In the genomic region with DNA sequence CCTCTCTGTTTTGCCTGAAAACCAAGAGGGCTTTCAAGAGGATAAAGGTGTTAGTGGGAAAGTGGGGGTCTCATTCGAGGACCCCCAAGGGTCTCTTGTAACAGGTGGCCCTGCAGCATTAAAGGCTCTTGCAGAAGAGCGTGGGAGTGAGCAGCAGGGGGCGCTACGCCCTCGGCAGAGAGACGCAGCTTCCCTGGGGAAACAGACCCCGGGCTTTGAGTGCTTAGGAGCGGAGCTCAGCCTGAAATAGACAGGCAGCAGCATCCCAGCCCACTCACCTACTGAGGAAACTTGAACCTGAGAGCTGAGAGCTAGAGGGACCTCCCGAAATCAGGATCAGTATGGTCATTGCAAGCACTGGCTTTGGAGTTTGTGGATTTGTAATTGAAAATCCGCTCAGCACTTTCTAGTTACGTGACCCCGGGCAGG, we compare ENCODE assay signal across 8 cellular contexts. TPM values are rescaled to one million over a fixed set of nuclear protein-coding genes. Genes with fewer than 3 reads are reported as not detected.
A peak's percentile ranks its signal among the peaks of the same experiment; 100 is the strongest.
DNase-seq lines count a peak whose midpoint lies in the region; TF ChIP-seq lines count a peak whose summit lies in the region.

No MANE protein-coding gene starts in this region.

- DNase-seq in DMS114 treated with DMSO at 0.1 percent for 48 hours (lab: John Stamatoyannopoulos, UW; ENCODE audit: unreplicated experiment), result peak; percentile 23
- peak in 1 of 2 experiments; percentile 42 for DNase-seq in PC-9
- DNase-seq in anterior cingulate cortex (lab: John Stamatoyannopoulos, UW), result peak in 41 of 58 donors; percentile 7 to 66 (median 26)
- DNase-seq in iPS DF 6.9 (ENCODE audit: low read depth, low spot score), result peak; percentile 64
- peak; percentile 67 for DNase-seq in stimulated activated CD4-positive, alpha-beta T cell treated with anti-CD3 and anti-CD28 coated beads, Interleukin-15, amount 100 ng/mL, for 24 hours
- DNase-seq in lower leg skin (ENCODE audit: low spot score in 2 of 2), result no peak
- DNase-seq in SIG-M5 treated with dmso at 0.1 percent for 504 hours (lab: John Stamatoyannopoulos, UW; ENCODE audit: unreplicated experiment), result no peak

- H3K9ac ChIP-seq in KMS-11, result no peak overlapping the region

- H3K27ac ChIP-seq in KMS-11 (no peak overlapping the region), PC-9 (no peak overlapping the region), iPS DF 6.9 (ENCODE audit: low read length) (no peak overlapping the region)

- H2AFZ ChIP-seq in KMS-11 (ENCODE audit: low read depth), result no peak overlapping the region
- H2AFZ ChIP-seq in PC-9, result no peak overlapping the region

- peaks cover 32% of the 10 kb centered on the region for H3F3A ChIP-seq in PC-9 (ENCODE audit: insufficient read depth, low read depth)

- H3K36me3 ChIP-seq in KMS-11 (ENCODE audit: insufficient read depth) (no peaks in the 10 kb centered on the region), PC-9 (ENCODE audit: low read depth) (no peaks in the 10 kb centered on the region), iPS DF 6.9 (ENCODE audit: control insufficient read depth, insufficient read depth, low read length) (no peaks in the 10 kb centered on the region)

- no peak overlapping the region for H3K4me2 ChIP-seq in KMS-11
- no peak overlapping the region for H3K4me2 ChIP-seq in PC-9

- no peak for TF ChIP-seq POLR2A in lower leg skin (IDR thresholded peaks at IDR 0.05)

- no peaks in the 10 kb centered on the region for H4K20me1 ChIP-seq in KMS-11 (ENCODE audit: insufficient read depth)
- H4K20me1 ChIP-seq in PC-9 (ENCODE audit: insufficient read depth), result no peaks in the 10 kb centered on the region

- BruUV-seq in PC-9 (replicated peaks; lab: Mats Ljungman, UMichigan), result no TSS peak

- H3K27me3 ChIP-seq in KMS-11 (ENCODE audit: insufficient read depth, low read depth) (no peaks in the 10 kb centered on the region), PC-9 (ENCODE audit: insufficient read depth, low read depth) (no peaks in the 10 kb centered on the region), iPS DF 6.9 (ENCODE audit: control insufficient read depth, insufficient read depth, low read length) (no peaks in the 10 kb centered on the region)

- intact Hi-C loops in PC-9 (cut with micrococcal nuclease; ENCODE audit: unreplicated experiment), result loop anchor here (1.0 to 5.0 kb wide), 2 partner anchors 520 to 1104 kb away; no protein-coding TSS in a partner anchor
- intact Hi-C loops in lower leg skin (cut with DNase I; ENCODE audit: low total_unique reads), result loop anchor here (5.0 kb wide), 1 partner anchor 1009 kb away; no protein-coding TSS in a partner anchor

- H3K4me3 ChIP-seq in KMS-11 (IDR thresholded peaks at IDR 0.05; ENCODE audit: insufficient read depth, low read depth, low read length), result no peak overlapping the region
- no peak overlapping the region for H3K4me3 ChIP-seq in PC-9
- H3K4me3 ChIP-seq in iPS DF 6.9 (ENCODE audit: low read length), result no peak overlapping the region
- H3K4me3 ChIP-seq in lower leg skin (ENCODE audit: low read depth, poor library complexity, severe bottlenecking), result no peak overlapping the region

- TF ChIP-seq CTCF in KMS-11 (conservative IDR thresholded peaks at IDR 0.05; ENCODE audit: low read depth, low read length) (peak; percentile 83), PC-9 (conservative IDR thresholded peaks at IDR 0.05) (peak; percentile 92), lower leg skin (IDR thresholded peaks at IDR 0.05) (peak in 1 of 3 donors; percentile 25)

- CTCF ChIA-PET in PC-9 (lab: Charles Lee), result interaction anchor here (0.6 to 0.9 kb wide), 6 partner anchors 84 to 1160 kb away, joined by 3 to 6 read pairs (median 3); no protein-coding TSS in a partner anchor

- POLR2A ChIA-PET in PC-9 (lab: Charles Lee; ENCODE audit: unreplicated experiment), result interaction anchor here (0.6 kb wide), 1 partner anchor 265 kb away, joined by 3 read pairs; no protein-coding TSS in a partner anchor

- H3K9me2 ChIP-seq in PC-9 (ENCODE audit: insufficient read depth), result no peaks in the 10 kb centered on the region

- no peaks in the 10 kb centered on the region for H3K4me1 ChIP-seq in KMS-11 (ENCODE audit: low read depth, poor library complexity, severe bottlenecking)
- peaks cover 26% of the 10 kb centered on the region for H3K4me1 ChIP-seq in PC-9 (replicated peaks; ENCODE audit: insufficient read depth)
- no peaks in the 10 kb centered on the region for H3K4me1 ChIP-seq in iPS DF 6.9 (ENCODE audit: control insufficient read depth, insufficient read depth, low read length)

- WGBS in iPS DF 6.9 (ENCODE audit: insufficient coverage, insufficient read length), result no CpG with 5 or more reads among the region's 12 CpGs
- 36 to 38% methylated on average over 12 of the region's 12 CpGs for WGBS in lower leg skin, 2 donors

- no peaks in the 10 kb centered on the region for H3K9me3 ChIP-seq in PC-9 (ENCODE audit: insufficient read depth, low read depth)
- no peaks in the 10 kb centered on the region for H3K9me3 ChIP-seq in iPS DF 6.9 (ENCODE audit: control insufficient read depth, insufficient read depth, low read length)

- H3K79me2 ChIP-seq in KMS-11 (ENCODE audit: insufficient read depth, low read depth) (no peaks in the 10 kb centered on the region), PC-9 (ENCODE audit: low read depth) (no peaks in the 10 kb centered on the region)

RNA-seq across cellular contexts. Expression of a gene that starts 25.7 kb away (rescaled TPM):
- total RNA-seq in PC-9 (2021) (1,651 and 3,001 TPM in 2 replicates), lower leg skin (1,000 to 10,000 TPM; 1,024 to 2,624 (median 1,151) TPM)

Comparison
In these comparisons a context has a peak if more than half of its experiments do, and no peak if none do; other contexts are left out.
1. DNase-seq: peak in DMS114 treated with DMSO at 0.1 percent for 48 hours (single experiment), anterior cingulate cortex (41 of 58), iPS DF 6.9 (single experiment) and stimulated activated CD4-positive, alpha-beta T cell treated with anti-CD3 and anti-CD28 coated beads, Interleukin-15, amount 100 ng/mL, for 24 hours (single experiment); none in lower leg skin (0 of 2) and SIG-M5 treated with dmso at 0.1 percent for 504 hours (single experiment).